14 cellular contexts compared by ENCODE assay signal in the genomic region with DNA sequence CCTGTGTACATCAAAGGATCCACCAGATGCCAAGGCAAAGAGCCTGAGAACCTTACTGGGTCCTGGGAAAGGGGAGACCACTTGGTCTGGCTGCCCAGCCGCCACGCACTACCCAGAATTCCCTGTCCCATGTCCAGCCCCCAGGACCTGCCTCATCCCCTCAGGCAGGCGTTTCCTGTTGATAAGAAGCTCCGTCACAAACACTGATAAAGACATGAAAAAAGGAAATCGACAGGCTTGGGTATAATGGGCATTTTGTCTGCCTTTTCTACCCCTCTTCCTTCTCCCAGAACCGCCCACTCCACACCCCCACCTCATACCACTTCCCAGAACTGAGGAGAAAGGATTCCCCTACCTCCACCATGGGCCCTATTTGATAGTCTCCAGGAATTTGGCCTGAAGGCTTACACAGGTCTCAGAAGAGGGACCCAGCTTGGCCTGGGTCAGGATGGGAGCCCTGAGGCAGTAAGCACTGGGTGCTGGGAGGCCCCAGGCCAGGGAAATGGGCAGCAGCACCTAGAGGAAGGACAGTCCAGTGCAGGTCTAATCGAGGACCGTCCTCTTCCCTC. TPM values are rescaled to one million over a fixed set of nuclear protein-coding genes. Genes with fewer than 3 reads are reported as not detected.
DNase-seq lines count a peak whose midpoint lies in the region; ATAC-seq and TF ChIP-seq lines count a peak whose summit lies in the region.
"Had no signal": no experiment of that assay in that cellular context is flagged by ENCODE, and none has a peak within 500 bp of the region (broad histone marks: within the 10 kb centered on the region; RNA-seq: fewer than 3 reads in every experiment).

No MANE protein-coding gene starts in this region.

- H3K4me1 ChIP-seq in mesodermal cell (ENCODE audit: control insufficient read depth, insufficient read depth, low read length, poor library complexity, severe bottlenecking): peaks cover 31% of the 10 kb centered on the region

- WGBS in mesodermal cell (ENCODE audit: insufficient coverage in 2 of 2), 2 experiments: 53 to 93% methylated on average over 2 of the region's 8 CpGs

- no peaks in the 10 kb centered on the region for H3K36me3 ChIP-seq in mesodermal cell (ENCODE audit: control insufficient read depth, insufficient read depth, low read length)
- H3K36me3 ChIP-seq: vagina had no signal

- H3K27ac ChIP-seq in mesodermal cell (ENCODE audit: low read depth, low read length, severe bottlenecking) (peak overlapping the region; percentile 90), substantia nigra (ENCODE audit: low read depth, low read length, poor library complexity, severe bottlenecking) (no peak overlapping the region)
- H3K27ac ChIP-seq: vagina had no signal

- peak; percentile 75 for DNase-seq in ELF-1 (ENCODE audit: low read depth, low spot score)
- peak; percentile 70 for DNase-seq in endothelial cell (ENCODE audit: low spot score)
- no peak for DNase-seq in NCI-H2227 (lab: John Stamatoyannopoulos, UW; ENCODE audit: unreplicated experiment)
- DNase-seq in substantia nigra (lab: John Stamatoyannopoulos, UW): no peak
- DNase-seq: caudate nucleus, NCI-H2171 treated with DMSO at 0.1 percent for 48 hours had no signal

- no peak for ATAC-seq in GM18873 (IDR thresholded peaks at IDR 0.05; ENCODE audit: low FRiP score, unreplicated experiment)

- H3K27ac Mint-ChIP-seq in endothelial cell (ENCODE audit: unreplicated experiment): peak overlapping the region; percentile 93
- H3K27ac Mint-ChIP-seq: activated CD4-positive, alpha-beta memory T cell treated with anti-CD3 and anti-CD28 coated beads, Interleukin-2, amount 10 ng/mL, durations not matched to agents 7 days and 5 days; T-helper 17 cell had no signal

- H3K4me1 Mint-ChIP-seq in endothelial cell (ENCODE audit: unreplicated experiment): peaks cover 54% of the 10 kb centered on the region

- no peak for TF ChIP-seq CTCF in endothelial cell (IDR thresholded peaks at IDR 0.05; ENCODE audit: unreplicated experiment)

- H3K27me3 Mint-ChIP-seq in endothelial cell (ENCODE audit: unreplicated experiment): peaks cover 28% of the 10 kb centered on the region

- H3K36me3 Mint-ChIP-seq in endothelial cell (ENCODE audit: low read depth, unreplicated experiment): no peaks in the 10 kb centered on the region

- H3K4me3 Mint-ChIP-seq in endothelial cell (ENCODE audit: unreplicated experiment): no peak overlapping the region
- H3K4me3 Mint-ChIP-seq: activated CD4-positive, alpha-beta memory T cell treated with anti-CD3 and anti-CD28 coated beads, Interleukin-2, amount 10 ng/mL, durations not matched to agents 7 days and 5 days had no signal

- no peak overlapping the region for H3K4me3 ChIP-seq in mesodermal cell (ENCODE audit: extremely low read depth, insufficient read depth, low read length, poor library complexity, severe bottlenecking)
- H3K4me3 ChIP-seq: vagina had no signal

- H3K9me3 ChIP-seq in mesodermal cell (ENCODE audit: control insufficient read depth, low read length): no peaks in the 10 kb centered on the region
- H3K9me3 ChIP-seq: vagina had no signal

- H3K9me3 Mint-ChIP-seq in endothelial cell (ENCODE audit: unreplicated experiment): no peaks in the 10 kb centered on the region
- H3K9me3 Mint-ChIP-seq: activated CD4-positive, alpha-beta memory T cell treated with anti-CD3 and anti-CD28 coated beads, Interleukin-2, amount 10 ng/mL, durations not matched to agents 7 days and 5 days had no signal

RNA-seq across cellular contexts. Expression of a gene that starts 18.8 kb away (rescaled TPM):
- total RNA-seq in endothelial cell (ENCODE audit: unreplicated experiment): 395 TPM
- 40.5 TPM for polyA plus RNA-seq in mesodermal cell (2013, experiment 1 of 2)
- 31.3 TPM for polyA plus RNA-seq in mesodermal cell (2013, experiment 2 of 2)
- total RNA-seq: activated CD4-positive, alpha-beta memory T cell treated with anti-CD3 and anti-CD28 coated beads, Interleukin-2, amount 10 ng/mL, durations not matched to agents 7 days and 5 days; PC-3; T-helper 17 cell had no signal
- polyA plus RNA-seq: neural cell had no signal

RNA-seq across cellular contexts. Expression of a gene that starts 25.4 kb away (rescaled TPM):
- total RNA-seq in endothelial cell (ENCODE audit: unreplicated experiment): 30.5 TPM
- 20.4 TPM for polyA plus RNA-seq in mesodermal cell (2013, experiment 1 of 2)
- polyA plus RNA-seq in mesodermal cell (2013, experiment 2 of 2): 18.7 TPM

RNA-seq across cellular contexts. Expression of a gene that starts 38.2 kb away (rescaled TPM):
- total RNA-seq in endothelial cell (ENCODE audit: unreplicated experiment): 0.31 TPM
- polyA plus RNA-seq in mesodermal cell (2013, experiment 1 of 2): 0.33 TPM
- 0.86 TPM for polyA plus RNA-seq in mesodermal cell (2013, experiment 2 of 2)
- total RNA-seq: activated CD4-positive, alpha-beta memory T cell treated with anti-CD3 and anti-CD28 coated beads, Interleukin-2, amount 10 ng/mL, durations not matched to agents 7 days and 5 days; Daoy; PC-3; T-helper 17 cell; vagina had no signal
- polyA plus RNA-seq: neural cell had no signal

Comparison
In these comparisons a context has a peak if more than half of its experiments do, and no peak if none do; other contexts are left out.
1. DNase-seq: peak in ELF-1 (single experiment) and endothelial cell (single experiment); none in NCI-H2227 (single experiment) and substantia nigra (0 of 49).